1 cellular context compared by ENCODE assay signal in the genomic region with DNA sequence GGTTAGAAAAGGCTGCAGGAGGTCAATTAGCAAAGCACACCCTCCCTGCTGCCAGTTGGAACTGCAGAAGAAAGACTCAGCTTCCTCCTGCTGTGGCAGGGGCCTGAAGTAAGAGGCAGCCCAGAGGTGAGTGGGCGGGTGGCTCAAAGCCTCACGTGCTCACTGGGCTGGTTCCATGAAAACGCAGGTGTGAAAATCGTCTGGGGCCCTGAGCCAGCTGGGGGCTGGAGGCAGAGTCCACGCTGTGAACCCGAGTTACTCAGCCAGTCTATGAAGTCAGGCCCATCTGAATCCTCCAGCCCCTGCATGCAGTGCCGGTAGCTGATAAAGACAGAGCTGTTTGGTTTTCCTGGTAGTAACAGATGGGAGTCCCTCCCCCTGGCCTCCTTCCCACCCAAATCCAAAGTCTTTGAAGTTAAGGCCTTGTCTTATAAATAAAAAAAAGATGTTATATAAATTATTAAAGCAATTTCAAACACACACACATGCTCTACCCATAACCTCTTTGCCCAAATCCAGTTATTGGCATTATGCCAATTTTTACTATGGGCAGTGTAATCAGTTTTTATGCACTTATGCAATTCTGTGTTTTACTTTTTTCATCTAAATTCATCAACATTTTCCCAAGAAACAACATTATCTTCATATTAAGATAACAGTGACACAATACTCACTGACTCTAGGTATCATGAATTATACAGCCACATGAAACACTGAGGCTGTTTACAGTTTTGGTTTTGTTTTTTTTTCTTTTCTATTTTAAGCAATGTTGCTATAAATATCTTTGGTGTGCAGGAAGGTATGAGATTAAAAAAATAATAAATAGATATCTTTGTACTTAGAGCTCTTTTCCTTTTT.
A peak's percentile ranks its signal among the peaks of the same experiment; 100 is the strongest.
TF ChIP-seq lines count a peak whose summit lies in the region.

No MANE protein-coding gene starts in this region.

TF ChIP-seq in GM12878, 131 proteins besides CTCF, POLR2A, EP300 and RAD21 (continued from another document):
- TF ChIP-seq PRDM15 (CRISPR knock-in tag; IDR thresholded peaks at IDR 0.05) (no peak), ASH2L (IDR thresholded peaks at IDR 0.05; ENCODE audit: borderline replicate concordance, low read depth) (no peak), HDAC6 (IDR thresholded peaks at IDR 0.05; ENCODE audit: unreplicated experiment) (no peak), TAF1 (IDR thresholded peaks at IDR 0.05; ENCODE audit: borderline replicate concordance, low read depth, low read length) (peak; percentile 55), RBBP5 (conservative IDR thresholded peaks at IDR 0.05) (no peak), TCF3 (IDR thresholded peaks at IDR 0.05; ENCODE audit: borderline replicate concordance, insufficient read depth, low read depth, low read length) (peak; percentile 81; the same call in 1 of the 2 replicates), MAX (IDR thresholded peaks at IDR 0.05; ENCODE audit: low read depth, low read length) (peak; percentile 95), NBN (IDR thresholded peaks at IDR 0.05) (peak; percentile 92), NRF1 (conservative IDR thresholded peaks at IDR 0.05; ENCODE audit: low read depth, low read length) (no peak), HSF1 (IDR thresholded peaks at IDR 0.05; ENCODE audit: low read depth, low read length) (no peak), PBX3 (IDR thresholded peaks at IDR 0.05; ENCODE audit: insufficient replicate concordance, low read depth, low read length) (peak; percentile 20), MYC (IDR thresholded peaks at IDR 0.05; ENCODE audit: insufficient read depth, insufficient read length, insufficient replicate concordance, low read length, severe bottlenecking) (peak; percentile 69), ZBED1 (IDR thresholded peaks at IDR 0.05; ENCODE audit: borderline replicate concordance) (peak; percentile 71; the same call in 1 of the 2 replicates), CEBPB (IDR thresholded peaks at IDR 0.05; ENCODE audit: borderline replicate concordance in 1 of 2, low read depth in 2 of 2, low read length in 2 of 2) (no peak), HDGF (IDR thresholded peaks at IDR 0.05) (peak; percentile 12; the same call in 1 of the 2 replicates), PML (IDR thresholded peaks at IDR 0.05; ENCODE audit: low read length) (no peak), JUND (IDR thresholded peaks at IDR 0.05; ENCODE audit: low read depth, low read length) (no peak), USF2 (IDR thresholded peaks at IDR 0.05; ENCODE audit: borderline replicate concordance, low read depth, low read length) (peak; percentile 74), ATF3 (IDR thresholded peaks at IDR 0.05; ENCODE audit: borderline replicate concordance, extremely low read depth, low read depth, low read length) (no peak; the same call in 1 of the 2 replicates)
- TF ChIP-seq, protein P1, sequence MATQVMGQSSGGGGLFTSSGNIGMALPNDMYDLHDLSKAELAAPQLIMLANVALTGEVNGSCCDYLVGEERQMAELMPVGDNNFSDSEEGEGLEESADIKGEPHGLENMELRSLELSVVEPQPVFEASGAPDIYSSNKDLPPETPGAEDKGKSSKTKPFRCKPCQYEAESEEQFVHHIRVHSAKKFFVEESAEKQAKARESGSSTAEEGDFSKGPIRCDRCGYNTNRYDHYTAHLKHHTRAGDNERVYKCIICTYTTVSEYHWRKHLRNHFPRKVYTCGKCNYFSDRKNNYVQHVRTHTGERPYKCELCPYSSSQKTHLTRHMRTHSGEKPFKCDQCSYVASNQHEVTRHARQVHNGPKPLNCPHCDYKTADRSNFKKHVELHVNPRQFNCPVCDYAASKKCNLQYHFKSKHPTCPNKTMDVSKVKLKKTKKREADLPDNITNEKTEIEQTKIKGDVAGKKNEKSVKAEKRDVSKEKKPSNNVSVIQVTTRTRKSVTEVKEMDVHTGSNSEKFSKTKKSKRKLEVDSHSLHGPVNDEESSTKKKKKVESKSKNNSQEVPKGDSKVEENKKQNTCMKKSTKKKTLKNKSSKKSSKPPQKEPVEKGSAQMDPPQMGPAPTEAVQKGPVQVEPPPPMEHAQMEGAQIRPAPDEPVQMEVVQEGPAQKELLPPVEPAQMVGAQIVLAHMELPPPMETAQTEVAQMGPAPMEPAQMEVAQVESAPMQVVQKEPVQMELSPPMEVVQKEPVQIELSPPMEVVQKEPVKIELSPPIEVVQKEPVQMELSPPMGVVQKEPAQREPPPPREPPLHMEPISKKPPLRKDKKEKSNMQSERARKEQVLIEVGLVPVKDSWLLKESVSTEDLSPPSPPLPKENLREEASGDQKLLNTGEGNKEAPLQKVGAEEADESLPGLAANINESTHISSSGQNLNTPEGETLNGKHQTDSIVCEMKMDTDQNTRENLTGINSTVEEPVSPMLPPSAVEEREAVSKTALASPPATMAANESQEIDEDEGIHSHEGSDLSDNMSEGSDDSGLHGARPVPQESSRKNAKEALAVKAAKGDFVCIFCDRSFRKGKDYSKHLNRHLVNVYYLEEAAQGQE (IDR thresholded peaks at IDR 0.05; ENCODE audit: low read depth, low read length), result no peak
